ENCODE assay signal across 1 cellular context in the genomic region with DNA sequence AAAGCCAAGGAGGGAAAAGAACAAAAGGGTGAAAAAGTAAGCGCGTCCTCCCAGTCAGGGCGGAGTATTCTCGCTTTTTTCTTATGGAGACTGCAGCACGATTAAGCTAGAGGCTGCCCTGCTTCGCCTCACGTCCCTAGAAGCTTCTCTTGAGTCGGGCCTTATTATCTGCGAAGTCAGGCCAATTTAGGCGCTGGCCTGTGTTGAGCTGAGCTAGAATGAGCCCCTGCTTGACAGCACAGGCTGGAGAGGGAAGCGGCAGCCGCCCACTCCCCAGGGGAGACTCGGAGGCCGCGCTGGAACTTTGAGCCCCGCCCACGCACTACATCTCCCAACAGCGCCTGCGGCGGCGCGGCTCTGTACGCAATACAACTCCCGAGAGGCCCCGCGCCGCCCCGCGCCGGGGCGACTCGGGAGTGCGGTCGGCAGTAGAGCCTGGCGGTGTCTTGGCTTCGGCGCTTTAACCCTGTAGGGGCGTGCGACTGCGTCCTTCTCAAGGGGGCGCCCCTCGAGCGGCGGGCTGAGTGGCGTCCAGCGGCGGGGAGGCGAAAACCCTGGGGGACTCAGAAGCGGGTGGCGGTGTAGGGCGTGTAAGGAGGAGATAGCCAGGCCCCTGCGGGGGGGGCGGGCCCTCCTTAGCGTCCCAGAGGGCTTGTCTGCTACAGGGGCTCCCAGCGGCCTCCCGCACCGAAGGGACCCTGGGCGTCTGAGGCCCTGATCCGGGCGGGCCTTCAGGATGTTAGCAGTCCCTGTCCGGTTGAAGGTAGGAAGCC.
TF ChIP-seq lines count a peak whose summit lies in the region.

No MANE protein-coding gene starts in this region.

TF ChIP-seq in HepG2, 621 proteins besides CTCF, POLR2A, EP300 and RAD21 (continued from another document):
- TF ChIP-seq, protein P1, sequence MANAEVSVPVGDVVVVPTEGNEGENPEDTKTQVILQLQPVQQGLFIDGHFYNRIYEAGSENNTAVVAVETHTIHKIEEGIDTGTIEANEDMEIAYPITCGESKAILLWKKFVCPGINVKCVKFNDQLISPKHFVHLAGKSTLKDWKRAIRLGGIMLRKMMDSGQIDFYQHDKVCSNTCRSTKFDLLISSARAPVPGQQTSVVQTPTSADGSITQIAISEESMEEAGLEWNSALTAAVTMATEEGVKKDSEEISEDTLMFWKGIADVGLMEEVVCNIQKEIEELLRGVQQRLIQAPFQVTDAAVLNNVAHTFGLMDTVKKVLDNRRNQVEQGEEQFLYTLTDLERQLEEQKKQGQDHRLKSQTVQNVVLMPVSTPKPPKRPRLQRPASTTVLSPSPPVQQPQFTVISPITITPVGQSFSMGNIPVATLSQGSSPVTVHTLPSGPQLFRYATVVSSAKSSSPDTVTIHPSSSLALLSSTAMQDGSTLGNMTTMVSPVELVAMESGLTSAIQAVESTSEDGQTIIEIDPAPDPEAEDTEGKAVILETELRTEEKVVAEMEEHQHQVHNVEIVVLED (CRISPR knock-in tag; IDR thresholded peaks at IDR 0.05; ENCODE audit: borderline replicate concordance), result peak; percentile 93
- TF ChIP-seq ZNF761 (CRISPR knock-in tag; conservative IDR thresholded peaks at IDR 0.05) (0 out of 2 replicates have a peak, but pooled peaks have one; percentile 57), TGIF2 (CRISPR knock-in tag; IDR thresholded peaks at IDR 0.05) (peak; percentile 49), MYC (CRISPR knock-in tag; IDR thresholded peaks at IDR 0.05; ENCODE audit: borderline replicate concordance) (peak; percentile 54; the same call in 1 of the 2 replicates), STAG1 (CRISPR knock-in tag; IDR thresholded peaks at IDR 0.05) (peak; percentile 15; the same call in 1 of the 2 replicates), KLF9 (CRISPR knock-in tag; IDR thresholded peaks at IDR 0.05; ENCODE audit: low read depth) (0 out of 2 replicates have a peak, but pooled peaks have one; percentile 69), RFX1 (IDR thresholded peaks at IDR 0.05) (no peak), SIN3B (IDR thresholded peaks at IDR 0.05; ENCODE audit: low read length) (no peak), ZNF431 (CRISPR knock-in tag; IDR thresholded peaks at IDR 0.05; ENCODE audit: borderline replicate concordance, low read depth) (peak; percentile 72; the same call in 1 of the 2 replicates), ZBTB7B (CRISPR knock-in tag; IDR thresholded peaks at IDR 0.05) (peak; percentile 81; the same call in 1 of the 2 replicates), ZNF777 (CRISPR knock-in tag; IDR thresholded peaks at IDR 0.05) (peak; percentile 44; the same call in 1 of the 2 replicates), NAIF1 (CRISPR knock-in tag; IDR thresholded peaks at IDR 0.05; ENCODE audit: borderline replicate concordance) (peak; percentile 29; the same call in 1 of the 2 replicates), NKX3-1 (CRISPR knock-in tag; IDR thresholded peaks at IDR 0.05) (peak; percentile 31), TP53 (CRISPR knock-in tag; conservative IDR thresholded peaks at IDR 0.05) (no peak), FIP1L1 (IDR thresholded peaks at IDR 0.05; ENCODE audit: borderline replicate concordance, insufficient read depth, low read depth, low read length) (no peak), ZNF143 (CRISPR knock-in tag; IDR thresholded peaks at IDR 0.05) (peak; percentile 90), ZSCAN21 (CRISPR knock-in tag; IDR thresholded peaks at IDR 0.05; ENCODE audit: borderline replicate concordance) (peak; percentile 91; the same call in 1 of the 2 replicates), ATF1 (CRISPR knock-in tag; IDR thresholded peaks at IDR 0.05) (peak; percentile 95), PHF20 (CRISPR knock-in tag; IDR thresholded peaks at IDR 0.05) (peak; percentile 74), EEA1 (CRISPR knock-in tag; IDR thresholded peaks at IDR 0.05; ENCODE audit: borderline replicate concordance) (peak; percentile 67; the same call in 1 of the 2 replicates), SMAD3 (CRISPR knock-in tag; IDR thresholded peaks at IDR 0.05) (no peak), KDM4B (CRISPR knock-in tag; IDR thresholded peaks at IDR 0.05) (peak; percentile 13), ZNF225 (CRISPR knock-in tag; IDR thresholded peaks at IDR 0.05) (peak; percentile 30; the same call in 1 of the 2 replicates), SMAD1 (CRISPR knock-in tag; IDR thresholded peaks at IDR 0.05; ENCODE audit: borderline replicate concordance, low read depth) (no peak), ATAD3A (CRISPR knock-in tag; IDR thresholded peaks at IDR 0.05) (no peak), MEIS2 (CRISPR knock-in tag; IDR thresholded peaks at IDR 0.05) (no peak), AKAP8 (CRISPR knock-in tag; IDR thresholded peaks at IDR 0.05) (peak; percentile 77), ZNF430 (CRISPR knock-in tag; IDR thresholded peaks at IDR 0.05) (peak; percentile 85; the same call in 1 of the 2 replicates), SRSF4 (IDR thresholded peaks at IDR 0.05; ENCODE audit: low read depth, low read length, poor library complexity, severe bottlenecking) (no peak), STAT5B (CRISPR knock-in tag; IDR thresholded peaks at IDR 0.05) (no peak), PRPF4 (IDR thresholded peaks at IDR 0.05; ENCODE audit: low read depth, low read length, poor library complexity, severe bottlenecking) (no peak), POLR2G (IDR thresholded peaks at IDR 0.05; ENCODE audit: low read depth, low read length) (peak; percentile 84), CEBPG (CRISPR knock-in tag; IDR thresholded peaks at IDR 0.05) (peak; percentile 83), ZSCAN9 (CRISPR knock-in tag; IDR thresholded peaks at IDR 0.05; ENCODE audit: borderline replicate concordance) (peak; percentile 21; the same call in 1 of the 2 replicates), ZNF788 (CRISPR knock-in tag; IDR thresholded peaks at IDR 0.05; ENCODE audit: borderline replicate concordance) (peak; percentile 44; the same call in 1 of the 2 replicates), NFE2L1 (CRISPR knock-in tag; IDR thresholded peaks at IDR 0.05; ENCODE audit: borderline replicate concordance) (peak; percentile 79; the same call in 1 of the 2 replicates)
- TF ChIP-seq, protein P2, sequence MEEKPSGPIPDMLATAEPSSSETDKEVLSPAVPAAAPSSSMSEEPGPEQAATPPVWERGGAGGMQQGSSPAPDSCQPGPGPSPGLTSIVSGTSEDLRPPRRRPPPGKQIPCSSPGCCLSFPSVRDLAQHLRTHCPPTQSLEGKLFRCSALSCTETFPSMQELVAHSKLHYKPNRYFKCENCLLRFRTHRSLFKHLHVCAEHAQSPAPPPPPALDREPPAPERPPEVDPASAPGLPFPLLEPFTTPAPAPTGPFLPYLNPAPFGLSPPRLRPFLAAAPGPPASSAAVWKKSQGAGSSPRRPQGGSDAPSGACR (CRISPR knock-in tag; IDR thresholded peaks at IDR 0.05), result peak; percentile 36; the same call in 1 of the 2 replicates
- TF ChIP-seq, protein P3, sequence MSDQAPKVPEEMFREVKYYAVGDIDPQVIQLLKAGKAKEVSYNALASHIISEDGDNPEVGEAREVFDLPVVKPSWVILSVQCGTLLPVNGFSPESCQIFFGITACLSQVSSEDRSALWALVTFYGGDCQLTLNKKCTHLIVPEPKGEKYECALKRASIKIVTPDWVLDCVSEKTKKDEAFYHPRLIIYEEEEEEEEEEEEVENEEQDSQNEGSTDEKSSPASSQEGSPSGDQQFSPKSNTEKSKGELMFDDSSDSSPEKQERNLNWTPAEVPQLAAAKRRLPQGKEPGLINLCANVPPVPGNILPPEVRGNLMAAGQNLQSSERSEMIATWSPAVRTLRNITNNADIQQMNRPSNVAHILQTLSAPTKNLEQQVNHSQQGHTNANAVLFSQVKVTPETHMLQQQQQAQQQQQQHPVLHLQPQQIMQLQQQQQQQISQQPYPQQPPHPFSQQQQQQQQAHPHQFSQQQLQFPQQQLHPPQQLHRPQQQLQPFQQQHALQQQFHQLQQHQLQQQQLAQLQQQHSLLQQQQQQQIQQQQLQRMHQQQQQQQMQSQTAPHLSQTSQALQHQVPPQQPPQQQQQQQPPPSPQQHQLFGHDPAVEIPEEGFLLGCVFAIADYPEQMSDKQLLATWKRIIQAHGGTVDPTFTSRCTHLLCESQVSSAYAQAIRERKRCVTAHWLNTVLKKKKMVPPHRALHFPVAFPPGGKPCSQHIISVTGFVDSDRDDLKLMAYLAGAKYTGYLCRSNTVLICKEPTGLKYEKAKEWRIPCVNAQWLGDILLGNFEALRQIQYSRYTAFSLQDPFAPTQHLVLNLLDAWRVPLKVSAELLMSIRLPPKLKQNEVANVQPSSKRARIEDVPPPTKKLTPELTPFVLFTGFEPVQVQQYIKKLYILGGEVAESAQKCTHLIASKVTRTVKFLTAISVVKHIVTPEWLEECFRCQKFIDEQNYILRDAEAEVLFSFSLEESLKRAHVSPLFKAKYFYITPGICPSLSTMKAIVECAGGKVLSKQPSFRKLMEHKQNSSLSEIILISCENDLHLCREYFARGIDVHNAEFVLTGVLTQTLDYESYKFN (CRISPR knock-in tag; conservative IDR thresholded peaks at IDR 0.05), result peak; percentile 46
- TF ChIP-seq, protein P4, sequence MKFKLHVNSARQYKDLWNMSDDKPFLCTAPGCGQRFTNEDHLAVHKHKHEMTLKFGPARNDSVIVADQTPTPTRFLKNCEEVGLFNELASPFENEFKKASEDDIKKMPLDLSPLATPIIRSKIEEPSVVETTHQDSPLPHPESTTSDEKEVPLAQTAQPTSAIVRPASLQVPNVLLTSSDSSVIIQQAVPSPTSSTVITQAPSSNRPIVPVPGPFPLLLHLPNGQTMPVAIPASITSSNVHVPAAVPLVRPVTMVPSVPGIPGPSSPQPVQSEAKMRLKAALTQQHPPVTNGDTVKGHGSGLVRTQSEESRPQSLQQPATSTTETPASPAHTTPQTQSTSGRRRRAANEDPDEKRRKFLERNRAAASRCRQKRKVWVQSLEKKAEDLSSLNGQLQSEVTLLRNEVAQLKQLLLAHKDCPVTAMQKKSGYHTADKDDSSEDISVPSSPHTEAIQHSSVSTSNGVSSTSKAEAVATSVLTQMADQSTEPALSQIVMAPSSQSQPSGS (CRISPR knock-in tag; IDR thresholded peaks at IDR 0.05), result peak; percentile 29; the same call in 1 of the 2 replicates
- TF ChIP-seq, protein P5, sequence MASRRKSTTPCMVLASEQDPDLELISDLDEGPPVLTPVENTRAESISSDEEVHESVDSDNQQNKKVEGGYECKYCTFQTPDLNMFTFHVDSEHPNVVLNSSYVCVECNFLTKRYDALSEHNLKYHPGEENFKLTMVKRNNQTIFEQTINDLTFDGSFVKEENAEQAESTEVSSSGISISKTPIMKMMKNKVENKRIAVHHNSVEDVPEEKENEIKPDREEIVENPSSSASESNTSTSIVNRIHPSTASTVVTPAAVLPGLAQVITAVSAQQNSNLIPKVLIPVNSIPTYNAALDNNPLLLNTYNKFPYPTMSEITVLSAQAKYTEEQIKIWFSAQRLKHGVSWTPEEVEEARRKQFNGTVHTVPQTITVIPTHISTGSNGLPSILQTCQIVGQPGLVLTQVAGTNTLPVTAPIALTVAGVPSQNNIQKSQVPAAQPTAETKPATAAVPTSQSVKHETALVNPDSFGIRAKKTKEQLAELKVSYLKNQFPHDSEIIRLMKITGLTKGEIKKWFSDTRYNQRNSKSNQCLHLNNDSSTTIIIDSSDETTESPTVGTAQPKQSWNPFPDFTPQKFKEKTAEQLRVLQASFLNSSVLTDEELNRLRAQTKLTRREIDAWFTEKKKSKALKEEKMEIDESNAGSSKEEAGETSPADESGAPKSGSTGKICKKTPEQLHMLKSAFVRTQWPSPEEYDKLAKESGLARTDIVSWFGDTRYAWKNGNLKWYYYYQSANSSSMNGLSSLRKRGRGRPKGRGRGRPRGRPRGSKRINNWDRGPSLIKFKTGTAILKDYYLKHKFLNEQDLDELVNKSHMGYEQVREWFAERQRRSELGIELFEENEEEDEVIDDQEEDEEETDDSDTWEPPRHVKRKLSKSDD (CRISPR knock-in tag; IDR thresholded peaks at IDR 0.05; ENCODE audit: low read depth), result peak; percentile 45; the same call in 1 of the 2 replicates
TF ChIP-seq in HepG2: peak in this region for 270.
